In genomic region chr10:132544744-132545658, GRCh38 we compare ENCODE assay signal across 9 cellular contexts. TPM values are rescaled to one million over a fixed set of nuclear protein-coding genes. Genes with fewer than 3 reads are reported as not detected.
DNase-seq lines count a peak whose midpoint lies in the region; ATAC-seq and TF ChIP-seq lines count a peak whose summit lies in the region.
"Had no signal": no experiment of that assay in that cellular context is flagged by ENCODE, and none has a peak within 500 bp of the region (broad histone marks: within the 10 kb centered on the region; RNA-seq: fewer than 3 reads in every experiment).

No MANE protein-coding gene starts in this region.

- H3K27ac ChIP-seq in gastroesophageal sphincter: peak overlapping the region in 3 of 4 donors; percentile 14 to 46 (median 42)

- no peaks in the 10 kb centered on the region for H3K27me3 Mint-ChIP-seq in T-helper 1 cell treated with Interleukin-12 subunit alpha and Interleukin-12 subunit beta and Interleukin-4 antibody, amounts not matched to agents 30 μg/mL and 1 μg/mL, for 36 hours (ENCODE audit: low read depth)
- no peaks in the 10 kb centered on the region for H3K27me3 Mint-ChIP-seq in T-cell

- H3K9me3 Mint-ChIP-seq in T-helper 1 cell treated with Interleukin-12 subunit alpha and Interleukin-12 subunit beta and Interleukin-4 antibody, amounts not matched to agents 30 μg/mL and 1 μg/mL, for 36 hours: no peaks in the 10 kb centered on the region
- H3K9me3 Mint-ChIP-seq in T-cell: no peaks in the 10 kb centered on the region
- H3K9me3 Mint-ChIP-seq in stimulated activated effector memory CD8-positive, alpha-beta T cell treated with anti-CD3 and anti-CD28 coated beads, Interleukin-12 subunit alpha, Interleukin-12 subunit beta, amount 100 ng/mL, for 72 hours: no peaks in the 10 kb centered on the region

- H3K4me3 ChIP-seq in gastroesophageal sphincter: peak overlapping the region in 1 of 2 donors; percentile 29

- H3K9me3 ChIP-seq in gastroesophageal sphincter: no peaks in the 10 kb centered on the region

- CTCF ChIA-PET in T-cell (lab: Charles Lee): no interaction called here

- no peak for DNase-seq in T-helper 1 cell
- peak in 4 of 34 experiments; percentile 26 to 42 (median 36) for DNase-seq in T-cell
- no peak for DNase-seq in stimulated activated effector memory CD8-positive, alpha-beta T cell treated with anti-CD3 and anti-CD28 coated beads, Interleukin-12 subunit alpha, Interleukin-12 subunit beta, amount 100 ng/mL, for 72 hours (ENCODE audit: low spot score in 2 of 2)
- DNase-seq in pons (ENCODE audit: low spot score): no peak
- DNase-seq: IMR-90 had no signal

- peaks cover 45% of the 10 kb centered on the region for H3K4me1 Mint-ChIP-seq in T-helper 1 cell treated with Interleukin-12 subunit alpha and Interleukin-12 subunit beta and Interleukin-4 antibody, amounts not matched to agents 30 μg/mL and 1 μg/mL, for 36 hours (ENCODE audit: low read depth)
- H3K4me1 Mint-ChIP-seq in T-cell: peaks cover 78 to 91% (median 84%) of the 10 kb centered on the region in 3 donors
- peaks cover 48% of the 10 kb centered on the region for H3K4me1 Mint-ChIP-seq in stimulated activated effector memory CD8-positive, alpha-beta T cell treated with anti-CD3 and anti-CD28 coated beads, Interleukin-12 subunit alpha, Interleukin-12 subunit beta, amount 100 ng/mL, for 72 hours

- no peak for TF ChIP-seq CTCF in gastroesophageal sphincter (IDR thresholded peaks at IDR 0.05)

- 21 to 45% methylated on average over 8 of the region's 35 CpGs for WGBS in gastroesophageal sphincter (ENCODE audit: low coverage in 1 of 2), 2 donors

- peak overlapping the region; percentile 87 for H3K27ac Mint-ChIP-seq in T-helper 1 cell treated with Interleukin-12 subunit alpha and Interleukin-12 subunit beta and Interleukin-4 antibody, amounts not matched to agents 30 μg/mL and 1 μg/mL, for 36 hours
- peak overlapping the region; percentile 93 to 98 for H3K27ac Mint-ChIP-seq in T-cell
- peak overlapping the region; percentile 69 for H3K27ac Mint-ChIP-seq in stimulated activated effector memory CD8-positive, alpha-beta T cell treated with anti-CD3 and anti-CD28 coated beads, Interleukin-12 subunit alpha, Interleukin-12 subunit beta, amount 100 ng/mL, for 72 hours

- TF ChIP-seq EP300 in gastroesophageal sphincter (IDR thresholded peaks at IDR 0.05): no peak

- ATAC-seq in T-cell (replicated peaks in 1 of 4): peak; percentile 64 to 70 (median 66)
- ATAC-seq in gastroesophageal sphincter: no peak
- no peak for ATAC-seq in stimulated activated effector memory CD8-positive, alpha-beta T cell treated with anti-CD3 and anti-CD28 coated beads, Interleukin-12 subunit alpha, Interleukin-12 subunit beta, amount 100 ng/mL, for 72 hours
- no peak for ATAC-seq in HG03280 (IDR thresholded peaks at IDR 0.05; ENCODE audit: unreplicated experiment)
- no peak for ATAC-seq in HG03159 (IDR thresholded peaks at IDR 0.05; ENCODE audit: unreplicated experiment)

- POLR2A ChIA-PET in T-cell (lab: Charles Lee): no interaction called here

- TF ChIP-seq POLR2A in gastroesophageal sphincter (IDR thresholded peaks at IDR 0.05): no peak

- H3K27me3 ChIP-seq in gastroesophageal sphincter: no peaks in the 10 kb centered on the region

- peaks cover 18% of the 10 kb centered on the region for H3K36me3 Mint-ChIP-seq in T-helper 1 cell treated with Interleukin-12 subunit alpha and Interleukin-12 subunit beta and Interleukin-4 antibody, amounts not matched to agents 30 μg/mL and 1 μg/mL, for 36 hours (ENCODE audit: low read depth)
- no peaks in the 10 kb centered on the region for H3K36me3 Mint-ChIP-seq in T-cell
- peaks cover 5% of the 10 kb centered on the region for H3K36me3 Mint-ChIP-seq in stimulated activated effector memory CD8-positive, alpha-beta T cell treated with anti-CD3 and anti-CD28 coated beads, Interleukin-12 subunit alpha, Interleukin-12 subunit beta, amount 100 ng/mL, for 72 hours

- H3K36me3 ChIP-seq in gastroesophageal sphincter: no peaks in the 10 kb centered on the region

- peak overlapping the region; percentile 78 for H3K4me3 Mint-ChIP-seq in T-helper 1 cell treated with Interleukin-12 subunit alpha and Interleukin-12 subunit beta and Interleukin-4 antibody, amounts not matched to agents 30 μg/mL and 1 μg/mL, for 36 hours
- H3K4me3 Mint-ChIP-seq in T-cell: peak overlapping the region; percentile 91 to 96 (median 91)
- H3K4me3 Mint-ChIP-seq in stimulated activated effector memory CD8-positive, alpha-beta T cell treated with anti-CD3 and anti-CD28 coated beads, Interleukin-12 subunit alpha, Interleukin-12 subunit beta, amount 100 ng/mL, for 72 hours: peak overlapping the region; percentile 72

- H3K4me1 ChIP-seq in gastroesophageal sphincter: peaks cover 0 to 100% (median 64%) of the 10 kb centered on the region in 3 donors

RNA-seq across cellular contexts. Expression of gene INPP5A, which starts 7.4 kb away (rescaled TPM):
- total RNA-seq in T-cell (10 to 100 TPM; 20.9 to 23.1 (median 22.9) TPM), gastroesophageal sphincter (100 to 1,000 TPM; 111 to 288 (median 215) TPM)

Comparison
In these comparisons a context has a peak if more than half of its experiments do, and no peak if none do; other contexts are left out.
1. ATAC-seq: peak in T-cell (4 of 4); none in gastroesophageal sphincter (single experiment), stimulated activated effector memory CD8-positive, alpha-beta T cell treated with anti-CD3 and anti-CD28 coated beads, Interleukin-12 subunit alpha, Interleukin-12 subunit beta, amount 100 ng/mL, for 72 hours (single experiment), HG03280 (single experiment) and HG03159 (single experiment).
2. RNA of gene INPP5A, which starts 7.4 kb away (total RNA-seq): 111 to 288 TPM in gastroesophageal sphincter; 20.9 to 23.1 TPM in T-cell; every median in the first group is over 4 times any median in the second.
3. Peak in every context shown above with its lines, with median percentiles within 50 percentile points of each other: H3K27ac Mint-ChIP-seq and H3K4me3 Mint-ChIP-seq.